In the genomic region with DNA sequence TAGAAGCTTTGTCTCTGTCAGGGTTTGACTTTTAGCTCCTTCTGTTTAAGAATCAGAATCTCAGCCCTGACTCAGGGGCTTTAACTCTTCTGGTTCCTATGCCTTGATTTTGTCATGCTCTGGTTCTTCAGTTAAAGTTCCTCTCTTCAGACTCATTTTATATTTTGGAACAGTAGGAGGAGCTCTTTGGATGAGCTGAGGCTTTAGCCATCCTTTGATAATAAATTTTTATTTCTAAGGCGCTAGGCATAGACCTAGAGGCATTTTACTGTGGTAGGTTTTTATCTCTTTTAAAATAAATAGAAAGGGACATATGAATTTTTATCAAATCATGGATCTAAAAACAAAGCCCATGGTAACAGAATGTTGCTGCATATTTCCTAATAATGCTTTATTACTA, we compare ENCODE assay signal across 18 cellular contexts. TPM values are rescaled to one million over a fixed set of nuclear protein-coding genes. Genes with fewer than 3 reads are reported as not detected.
DNase-seq lines count a peak whose midpoint lies in the region; ATAC-seq and TF ChIP-seq lines count a peak whose summit lies in the region.
"Had no signal": no experiment of that assay in that cellular context is flagged by ENCODE, and none has a peak within 500 bp of the region (broad histone marks: within the 10 kb centered on the region; RNA-seq: fewer than 3 reads in every experiment).

No MANE protein-coding gene starts in this region.

- POLR2A ChIA-PET in IMR-90 (lab: Charles Lee; ENCODE audit: unreplicated experiment): no interaction called here

- no peak overlapping the region for H3K14ac ChIP-seq in IMR-90 (replicated peaks; ENCODE audit: low read depth, low read length)

- dilution Hi-C loops in IMR-90 (cut with HindIII; ENCODE audit: low sequenced_read_pairs, unreplicated experiment): no loop called here

- TF ChIP-seq CTCF in BE2C (IDR thresholded peaks at IDR 0.05; ENCODE audit: low read depth, low read length) (peak; percentile 36), IMR-90 (conservative IDR thresholded peaks at IDR 0.05; ENCODE audit: low read depth, low read length) (peak; percentile 49), astrocyte of the spinal cord (IDR thresholded peaks at IDR 0.05; ENCODE audit: low read depth, low read length) (peak; percentile 40)

- no peak overlapping the region for H4K91ac ChIP-seq in IMR-90 (ENCODE audit: insufficient read depth, low read depth, low read length)

- no peaks in the 10 kb centered on the region for H4K20me1 ChIP-seq in IMR-90 (ENCODE audit: insufficient read depth, low read length)

- no peak overlapping the region for H2BK5ac ChIP-seq in IMR-90 (ENCODE audit: low read depth, low read length, poor library complexity, severe bottlenecking)

- no peaks in the 10 kb centered on the region for H3K4me1 ChIP-seq in BE2C
- no peaks in the 10 kb centered on the region for H3K4me1 ChIP-seq in IMR-90 (ENCODE audit: control insufficient read depth, insufficient read depth, low read length)
- no peaks in the 10 kb centered on the region for H3K4me1 ChIP-seq in effector memory CD4-positive, alpha-beta T cell (ENCODE audit: control insufficient read depth, insufficient read depth, low read length, poor library complexity, severe bottlenecking)
- H3K4me1 ChIP-seq: SJCRH30 had no signal

- intact Hi-C loops in IMR-90 (cut with micrococcal nuclease): loop anchor here (2.0 to 10.0 kb wide), 4 partner anchors 322 to 1812 kb away; no protein-coding TSS in a partner anchor

- no peak overlapping the region for H3K4ac ChIP-seq in IMR-90 (ENCODE audit: low read depth, low read length)

- H2BK15ac ChIP-seq in IMR-90 (ENCODE audit: low read depth, low read length): no peak overlapping the region

- no TSS peak for BruUV-seq in IMR-90 (replicated peaks; lab: Mats Ljungman, UMichigan)

- H2AK9ac ChIP-seq in IMR-90 (replicated peaks; ENCODE audit: low read depth, low read length, poor library complexity): no peak overlapping the region

- H3K9me1 ChIP-seq in IMR-90 (ENCODE audit: insufficient read depth, low read length): no peaks in the 10 kb centered on the region

- H3K4me3 ChIP-seq in BE2C (ENCODE audit: low read depth, low read length) (no peak overlapping the region), IMR-90 (ENCODE audit: insufficient read depth, low read depth, low read length) (no peak overlapping the region), astrocyte of the spinal cord (ENCODE audit: low read depth, low read length) (no peak overlapping the region)
- no peak overlapping the region for H3K4me3 ChIP-seq in effector memory CD4-positive, alpha-beta T cell (ENCODE audit: insufficient read depth, low read depth, low read length, poor library complexity, severe bottlenecking)
- H3K4me3 ChIP-seq: SJCRH30 had no signal

- CTCF ChIA-PET in IMR-90 (lab: Yijun Ruan, JAX): interaction anchor here (0.7 kb wide), 1 partner anchor 12 kb away, joined by 3 read pairs; no protein-coding TSS in a partner anchor

- no peak overlapping the region for H2BK20ac ChIP-seq in IMR-90 (ENCODE audit: low read depth, low read length)

- no peak overlapping the region for H3K56ac ChIP-seq in IMR-90 (ENCODE audit: extremely low read depth, insufficient read depth, low read length)

- H2AK5ac ChIP-seq in IMR-90 (ENCODE audit: low read depth, low read length): no peak overlapping the region

- no peak overlapping the region for H3K4me2 ChIP-seq in IMR-90 (ENCODE audit: low read depth, low read length)

- no peak for TF ChIP-seq POLR2A in IMR-90 (IDR thresholded peaks at IDR 0.05; ENCODE audit: low read depth, low read length)

- no peak overlapping the region for H2AFZ ChIP-seq in IMR-90 (replicated peaks; ENCODE audit: low read length, poor library complexity)

- no peak overlapping the region for H4K5ac ChIP-seq in IMR-90 (ENCODE audit: low read depth, low read length)

- H3K9ac ChIP-seq in IMR-90 (ENCODE audit: low read depth, low read length): no peak overlapping the region

- no peak overlapping the region for H3K18ac ChIP-seq in IMR-90 (ENCODE audit: low read depth, low read length)

- no peak overlapping the region for H3K23ac ChIP-seq in IMR-90 (ENCODE audit: low read depth, low read length)

- H3K27ac ChIP-seq in IMR-90 (ENCODE audit: insufficient read depth, low read length): no peak overlapping the region
- H3K27ac ChIP-seq in effector memory CD4-positive, alpha-beta T cell (ENCODE audit: insufficient read depth, low read length, poor library complexity, severe bottlenecking): no peak overlapping the region
- H3K27ac ChIP-seq: SJCRH30 had no signal

- DNase-seq in BE2C (no peak), IMR-90 (peak; percentile 28), astrocyte of the spinal cord (ENCODE audit: low read depth, low spot score) (peak; percentile 15), iPS-NIHi11 (ENCODE audit: low spot score) (peak; percentile 17), EL (no peak)
- no peak for DNase-seq in effector memory CD4-positive, alpha-beta T cell
- no peak for DNase-seq in stimulated activated CD4-positive, alpha-beta T cell treated with anti-CD3 and anti-CD28 coated beads, Interleukin-2, amount 100 ng/mL, for 48 hours
- DNase-seq: activated CD4-positive, alpha-beta T cell treated with anti-CD3 and anti-CD28 coated beads for 1 hour; activated effector memory CD4-positive, alpha-beta T cell treated with anti-CD3 and anti-CD28 coated beads, Interleukin-2, amount 50 U/mL, for 16 hours; C1 segment of cervical spinal cord; DMS79; glutamatergic neuron; GOT3; naive thymus-derived CD8-positive, alpha-beta T cell; NCI-H2029 treated with DMSO at 0.1 percent for 48 hours; NCI-H524; SJCRH30 had no signal

- ATAC-seq in IMR-90 (ENCODE audit: low read depth): peak; percentile 88
- ATAC-seq: naive thymus-derived CD8-positive, alpha-beta T cell; stimulated activated memory B cell treated with anti-CD40 and anti-IgM and Interleukin-4, amounts not matched to agents 10 μg/mL and 1 μg/mL and 100 μg/mL, for 72 hours had no signal

- H3K36me3 ChIP-seq in BE2C (no peaks in the 10 kb centered on the region), IMR-90 (ENCODE audit: control insufficient read depth, insufficient read depth, low read length) (no peaks in the 10 kb centered on the region)
- no peaks in the 10 kb centered on the region for H3K36me3 ChIP-seq in effector memory CD4-positive, alpha-beta T cell (ENCODE audit: control insufficient read depth, insufficient read depth, low read length)
- H3K36me3 ChIP-seq: SJCRH30 had no signal

- TF ChIP-seq RAD21 in IMR-90 (IDR thresholded peaks at IDR 0.05; ENCODE audit: low read length): peak; percentile 45; the same call in 1 of the 2 replicates

- H2BK120ac ChIP-seq in IMR-90 (ENCODE audit: low read depth, low read length): no peak overlapping the region

- in situ Hi-C loops in IMR-90 (cut with MboI; ENCODE audit: low sequenced_read_pairs) (loop anchor here (25.0 kb wide), 1 partner anchor 894 kb away; no protein-coding TSS in a partner anchor), astrocyte of the spinal cord (cut with HindIII; ENCODE audit: low sequenced_read_pairs) (no loop called here)

- H3K79me1 ChIP-seq in IMR-90 (ENCODE audit: low read depth in 1 of 2, low read length in 2 of 2): no peaks in the 10 kb centered on the region

- no CpG with 5 or more reads among the region's 1 CpG for WGBS in IMR-90 (ENCODE audit: extremely low coverage in 2 of 2, insufficient read length in 1 of 2), 2 experiments

- no peak overlapping the region for H4K8ac ChIP-seq in IMR-90 (ENCODE audit: low read depth in 2 of 2, low read length in 2 of 2)

- no peaks in the 10 kb centered on the region for H3K27me3 ChIP-seq in BE2C
- no peaks in the 10 kb centered on the region; the same call in 1 of the 2 replicates for H3K27me3 ChIP-seq in IMR-90 (ENCODE audit: control insufficient read depth, insufficient read depth, low read length)
- H3K27me3 ChIP-seq in effector memory CD4-positive, alpha-beta T cell (replicated peaks; ENCODE audit: control insufficient read depth, insufficient read depth, low read length, poor library complexity, severe bottlenecking): no peaks in the 10 kb centered on the region

- H3K9me3 ChIP-seq in BE2C (no peaks in the 10 kb centered on the region), IMR-90 (ENCODE audit: control insufficient read depth, insufficient read depth, low read length) (peaks cover 7% of the 10 kb centered on the region)
- peaks cover 15% of the 10 kb centered on the region for H3K9me3 ChIP-seq in effector memory CD4-positive, alpha-beta T cell (ENCODE audit: control insufficient read depth, low read length)

TF ChIP-seq in IMR-90, 13 proteins besides CTCF, POLR2A, EP300 and RAD21 (continues in another document):
- TF ChIP-seq CEBPB (IDR thresholded peaks at IDR 0.05; ENCODE audit: low read depth, low read length) (no peak), RFX5 (IDR thresholded peaks at IDR 0.05; ENCODE audit: low read depth, low read length) (no peak), FOS (IDR thresholded peaks at IDR 0.05; ENCODE audit: low read depth, low read length) (no peak), MAZ (IDR thresholded peaks at IDR 0.05; ENCODE audit: borderline replicate concordance, low read depth, low read length) (no peak), MAFK (IDR thresholded peaks at IDR 0.05; ENCODE audit: low read depth, low read length) (no peak), MXI1 (IDR thresholded peaks at IDR 0.05; ENCODE audit: borderline replicate concordance, low read depth, low read length) (no peak), ELK1 (IDR thresholded peaks at IDR 0.05; ENCODE audit: borderline replicate concordance, low read depth, low read length) (no peak)
- TF ChIP-seq, protein P1, sequence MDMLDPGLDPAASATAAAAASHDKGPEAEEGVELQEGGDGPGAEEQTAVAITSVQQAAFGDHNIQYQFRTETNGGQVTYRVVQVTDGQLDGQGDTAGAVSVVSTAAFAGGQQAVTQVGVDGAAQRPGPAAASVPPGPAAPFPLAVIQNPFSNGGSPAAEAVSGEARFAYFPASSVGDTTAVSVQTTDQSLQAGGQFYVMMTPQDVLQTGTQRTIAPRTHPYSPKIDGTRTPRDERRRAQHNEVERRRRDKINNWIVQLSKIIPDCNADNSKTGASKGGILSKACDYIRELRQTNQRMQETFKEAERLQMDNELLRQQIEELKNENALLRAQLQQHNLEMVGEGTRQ (IDR thresholded peaks at IDR 0.05; ENCODE audit: low read depth, low read length): no peak

RNA-seq across cellular contexts. Expression of gene ATP23, which starts 51.7 kb away (rescaled TPM):
- 3.5 TPM for polyA plus RNA-seq in BE2C (2012; ENCODE audit: insufficient read depth, insufficient read length, low read depth)
- 7.2 TPM in 2 replicates for total RNA-seq in IMR-90 (2012; rRNA removed)
- polyA plus RNA-seq in IMR-90 (2012; rRNA removed): 5.4 and 6.4 TPM in 2 replicates
- 1.8 and 3.0 TPM in 2 replicates for polyA plus RNA-seq in IMR-90 (2012; cell fraction: cytosol; rRNA removed)
- 0.52 and 3.2 TPM in 2 replicates for polyA plus RNA-seq in IMR-90 (2012; cell fraction: nucleus; rRNA removed; ENCODE audit: low replicate concordance)

Comparison
In these comparisons a context has a peak if more than half of its experiments do, and no peak if none do; other contexts are left out.
1. DNase-seq: peak in IMR-90 (single experiment), astrocyte of the spinal cord (single experiment) and iPS-NIHi11 (single experiment); none in BE2C (single experiment), EL (single experiment), effector memory CD4-positive, alpha-beta T cell (0 of 3) and stimulated activated CD4-positive, alpha-beta T cell treated with anti-CD3 and anti-CD28 coated beads, Interleukin-2, amount 100 ng/mL, for 48 hours (0 of 2).
2. Peak in every context shown above with its lines, with median percentiles within 50 percentile points of each other: CTCF ChIP-seq.